In genomic region chr22:20023214-20023613, GRCh38 we compare ENCODE assay signal across 16 cellular contexts. TPM values are rescaled to one million over a fixed set of nuclear protein-coding genes. Genes with fewer than 3 reads are reported as not detected.
A peak's percentile ranks its signal among the peaks of the same experiment; 100 is the strongest.
DNase-seq lines count a peak whose midpoint lies in the region; ATAC-seq and TF ChIP-seq lines count a peak whose summit lies in the region.
"Had no signal": no experiment of that assay in that cellular context is flagged by ENCODE, and none has a peak within 500 bp of the region (broad histone marks: within the 10 kb centered on the region; RNA-seq: fewer than 3 reads in every experiment).

No MANE protein-coding gene starts in this region.

- H3K9ac ChIP-seq in DND-41 (ENCODE audit: low read depth, low read length) = peak overlapping the region; percentile 92; the same call in 1 of the 2 replicates

- H3K4me1 Mint-ChIP-seq in brain (peaks cover 35% of the 10 kb centered on the region), natural killer cell (peaks cover 35 to 59% of the 10 kb centered on the region in 2 donors), progenitor cell of endocrine pancreas (ENCODE audit: low read depth) (peaks cover 8% of the 10 kb centered on the region)

- H3K4me1 ChIP-seq in DND-41 (ENCODE audit: insufficient read depth, low read length) = peaks cover 26% of the 10 kb centered on the region

- H3K27ac Mint-ChIP-seq in brain (no peak overlapping the region), natural killer cell (peak overlapping the region in 1 of 2 donors; percentile 72), progenitor cell of endocrine pancreas (no peak overlapping the region)

- peaks cover 60% of the 10 kb centered on the region for H3K79me2 ChIP-seq in DND-41 (ENCODE audit: insufficient read depth, low read length)

- H3K27ac ChIP-seq in DND-41 (ENCODE audit: low read length) = no peak overlapping the region
- H3K27ac ChIP-seq: epithelial cell of prostate, SJSA1 had no signal

- H3K4me3 Mint-ChIP-seq in brain (peak overlapping the region; percentile 22 to 63 (median 47)), natural killer cell (peak overlapping the region; percentile 55), progenitor cell of endocrine pancreas (ENCODE audit: low read depth) (no peak overlapping the region)

- H4K20me1 ChIP-seq in DND-41 (ENCODE audit: insufficient read depth, low read length) = peaks cover 30% of the 10 kb centered on the region

- intact Hi-C loops in natural killer cell (cut with micrococcal nuclease) = no loop called here

- 0 out of 2 replicates have a peak overlapping the region, but pooled peaks have one; percentile 91 for H3K4me2 ChIP-seq in DND-41 (ENCODE audit: insufficient read depth, low read length)

- no peak overlapping the region for H2AFZ ChIP-seq in DND-41 (ENCODE audit: low read depth, low read length)

- no peaks in the 10 kb centered on the region for H3K27me3 ChIP-seq in DND-41 (ENCODE audit: insufficient read depth, low read length, poor library complexity)
- H3K27me3 ChIP-seq: MG63, right lobe of liver, SJSA1 had no signal

- DNase-seq in NOMO-1 treated with DMSO at 0.1 percent for 48 hours (lab: John Stamatoyannopoulos, UW; ENCODE audit: unreplicated experiment) (peak; percentile 43), NOMO-1 (lab: John Stamatoyannopoulos, UW; ENCODE audit: unreplicated experiment in 2 of 2) (no peak), DND-41 (no peak), natural killer cell (no peak), progenitor cell of endocrine pancreas (ENCODE audit: low spot score, unreplicated experiment) (no peak), NCI-H128 (lab: John Stamatoyannopoulos, UW; ENCODE audit: unreplicated experiment) (no peak), GM20000 (ENCODE audit: low spot score) (no peak)
- DNase-seq: kidney glomerular epithelial cell; MG63; NCI-H2081 treated with DMSO at 0.1 percent for 48 hours; NCI-H774; stimulated activated CD4-positive, alpha-beta T cell treated with anti-CD3 and anti-CD28 coated beads, Interleukin-4, amount 100 ng/mL, for 24 hours had no signal

- TF ChIP-seq CTCF in DND-41 (IDR thresholded peaks at IDR 0.05; ENCODE audit: borderline replicate concordance, extremely low read depth, low read length, poor library complexity, severe bottlenecking) (no peak), brain (conservative IDR thresholded peaks at IDR 0.05) (no peak), natural killer cell (IDR thresholded peaks at IDR 0.05) (no peak), progenitor cell of endocrine pancreas (IDR thresholded peaks at IDR 0.05; ENCODE audit: unreplicated experiment) (no peak), GM20000 (IDR thresholded peaks at IDR 0.05; ENCODE audit: extremely low read depth, missing control alignments) (no peak)

- no peaks in the 10 kb centered on the region for H3K9me3 ChIP-seq in DND-41 (ENCODE audit: insufficient read depth, low read length, severe bottlenecking)
- H3K9me3 ChIP-seq: MG63, right lobe of liver, SJSA1 had no signal

- H3K36me3 Mint-ChIP-seq in brain (no peaks in the 10 kb centered on the region), natural killer cell (no peaks in the 10 kb centered on the region), progenitor cell of endocrine pancreas (ENCODE audit: insufficient read depth) (peaks cover 1% of the 10 kb centered on the region)

- H3K27me3 Mint-ChIP-seq in brain = peaks cover 16% of the 10 kb centered on the region
- H3K27me3 Mint-ChIP-seq in natural killer cell (ENCODE audit: low read depth in 2 of 2) = no peaks in the 10 kb centered on the region
- H3K27me3 Mint-ChIP-seq in progenitor cell of endocrine pancreas = peaks cover 20% of the 10 kb centered on the region

- H3K4me3 ChIP-seq in DND-41 (ENCODE audit: low read depth in 1 of 2, low read length in 2 of 2) = no peak overlapping the region
- H3K4me3 ChIP-seq: MG63, right lobe of liver, SJSA1 had no signal

- H3K9me3 Mint-ChIP-seq in brain (peaks cover 0 to 4% (median 0%) of the 10 kb centered on the region in 5 experiments), natural killer cell (no peaks in the 10 kb centered on the region), progenitor cell of endocrine pancreas (ENCODE audit: low read depth) (no peaks in the 10 kb centered on the region)

- ATAC-seq in DND-41 (ENCODE audit: insufficient read depth, low read depth) = no peak
- no peak for ATAC-seq in natural killer cell
- ATAC-seq: right lobe of liver had no signal

- H3K36me3 ChIP-seq in DND-41 (ENCODE audit: insufficient read depth, low read length) = peaks cover 5% of the 10 kb centered on the region

RNA-seq across cellular contexts. Expression of gene TANGO2, which starts 2.3 kb away (rescaled TPM):
- 22.2 TPM for polyA plus RNA-seq in brain (ENCODE audit: insufficient read depth, low read depth, low replicate concordance)
- total RNA-seq in natural killer cell (10 to 100 TPM; 33.3 to 53.0 (median 46.2) TPM), progenitor cell of endocrine pancreas (19.9 and 21.8 TPM in 2 replicates)

RNA-seq across cellular contexts. Expression of gene ARVCF, which starts 6.6 kb away (rescaled TPM):
- polyA plus RNA-seq in brain (ENCODE audit: insufficient read depth, low read depth, low replicate concordance) = 43.9 TPM
- total RNA-seq in natural killer cell (10 to 100 TPM; 37.8 to 62.0 (median 38.7) TPM), progenitor cell of endocrine pancreas (95.3 and 101 TPM in 2 replicates)

RNA-seq across cellular contexts. Expression of gene DGCR8, which starts 56.8 kb away (rescaled TPM):
- 18.9 TPM for polyA plus RNA-seq in brain (ENCODE audit: insufficient read depth, low read depth, low replicate concordance)
- 10 to 100 TPM; 45.3 to 64.7 (median 64.0) TPM for total RNA-seq in natural killer cell
- total RNA-seq in progenitor cell of endocrine pancreas = 75.8 and 79.8 TPM in 2 replicates
